In the genomic region with DNA sequence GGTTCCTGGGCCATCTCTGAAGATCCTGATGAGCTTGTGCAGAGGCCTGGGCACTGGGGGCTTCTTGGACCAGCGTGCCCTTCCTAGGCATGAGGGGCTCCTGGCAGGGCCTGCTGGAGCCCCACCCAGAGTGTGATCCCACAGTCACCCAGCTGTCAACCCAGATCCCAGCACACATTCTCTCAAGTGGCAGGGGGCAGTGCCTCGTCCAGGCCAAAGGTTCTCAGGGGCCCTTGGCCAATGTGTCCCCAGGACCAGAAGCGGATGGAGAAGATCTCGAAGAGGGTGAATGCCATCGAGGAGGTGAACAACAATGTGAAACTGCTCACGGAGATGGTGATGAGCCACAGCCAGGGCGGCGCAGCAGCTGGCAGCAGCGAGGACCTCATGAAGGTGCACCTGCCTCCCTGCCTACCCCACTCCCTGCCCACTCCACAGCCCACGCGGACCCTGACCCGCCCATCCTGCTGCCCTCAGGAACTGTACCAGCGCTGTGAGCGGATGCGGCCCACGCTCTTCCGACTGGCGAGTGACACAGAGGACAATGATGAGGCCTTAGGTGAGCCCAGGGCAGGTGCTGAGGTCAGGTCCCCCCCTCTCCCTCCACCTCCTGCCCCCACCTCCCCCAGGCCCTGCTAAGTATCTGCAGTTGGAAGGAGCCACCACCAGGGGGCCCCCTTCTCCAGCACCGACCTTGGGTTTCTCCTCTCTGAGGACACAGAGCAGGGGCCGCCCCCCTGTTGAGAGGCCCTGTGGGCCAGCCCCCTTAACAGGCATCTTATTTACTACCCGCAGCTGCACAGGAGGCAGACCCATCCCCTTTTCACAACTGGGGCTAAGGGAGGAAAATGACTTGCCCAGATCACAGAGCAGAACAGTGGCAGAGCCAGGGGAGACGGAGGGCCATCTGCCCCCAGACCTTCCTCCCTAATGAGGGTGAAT, we compare ENCODE assay signal across 8 cellular contexts.
DNase-seq lines count a peak whose midpoint lies in the region; TF ChIP-seq lines count a peak whose summit lies in the region.

No MANE protein-coding gene starts in this region.

- DNase-seq in AML-193 (lab: John Stamatoyannopoulos, UW) (peak; percentile 26 to 45), GM20000 (ENCODE audit: low spot score) (peak; percentile 82), RPMI8226 (peak; percentile 64), foreskin fibroblast (peak in 1 of 2 donors; percentile 77), posterior cingulate gyrus (peak in 8 of 10 donors; percentile 57 to 94 (median 68)), HPDE6-E6E7 (ENCODE audit: extremely low spot score) (no peak), medulla oblongata (ENCODE audit: extremely low spot score) (no peak)
- peak; percentile 92 for DNase-seq in activated effector memory CD4-positive, alpha-beta T cell treated with anti-CD3 and anti-CD28 coated beads, Interleukin-2, amount 50 U/mL, for 16 hours

- intact Hi-C loops in posterior cingulate gyrus (cut with DNase I): no loop called here

- TF ChIP-seq CTCF in GM20000 (IDR thresholded peaks at IDR 0.05; ENCODE audit: extremely low read depth, missing control alignments) (peak; percentile 62), foreskin fibroblast (IDR thresholded peaks at IDR 0.05; ENCODE audit: low read depth, low read length) (peak; percentile 74)

- no peak overlapping the region for H3K4me3 ChIP-seq in foreskin fibroblast (ENCODE audit: low read depth in 1 of 2, low read length in 2 of 2)

Comparison
In these comparisons a context has a peak if more than half of its experiments do, and no peak if none do; other contexts are left out.
1. DNase-seq: peak in AML-193 (2 of 2), GM20000 (single experiment), RPMI8226 (single experiment), activated effector memory CD4-positive, alpha-beta T cell treated with anti-CD3 and anti-CD28 coated beads, Interleukin-2, amount 50 U/mL, for 16 hours (single experiment) and posterior cingulate gyrus (8 of 10); none in HPDE6-E6E7 (single experiment) and medulla oblongata (single experiment).